In genomic region chr4:95729596-95729995, GRCh38 we compare ENCODE assay signal across 19 cellular contexts.
"Had no signal": no experiment of that assay in that cellular context is flagged by ENCODE, and none has a peak within 500 bp of the region (broad histone marks: within the 10 kb centered on the region; RNA-seq: fewer than 3 reads in every experiment).

No MANE protein-coding gene starts in this region.

- DNase-seq: activated CD4-positive, CD25-positive, alpha-beta regulatory T cell treated with anti-CD3 and anti-CD28 coated beads, Interleukin-2, amount 50 U/mL, for 72 hours; activated CD8-positive, alpha-beta memory T cell treated with anti-CD3 and anti-CD28 coated beads for 24 hours; activated CD8-positive, alpha-beta memory T cell treated with anti-CD3 and anti-CD28 coated beads, Interleukin-2, amount 50 U/mL, for 48 hours; activated effector memory CD4-positive, alpha-beta T cell treated with Interleukin-2 at 50 U/mL for 16 hours; activated T-cell treated with anti-CD3 and anti-CD28 coated beads, Interleukin-2, amount 50 U/mL, for 48 hours; adrenal gland; dermis blood vessel endothelial cell; effector memory CD4-positive, alpha-beta T cell; esophagus squamous epithelium; kidney; left lung; nephron progenitor cell; stimulated activated CD8-positive, alpha-beta memory T cell treated with anti-CD3 and anti-CD28 coated beads, Interleukin-4, amount 100 ng/mL, for 48 hours; stimulated activated naive CD4-positive, alpha-beta T cell; thyroid gland had no signal

- H3K36me3 ChIP-seq: adrenal gland, esophagus squamous epithelium, left lung, thyroid gland had no signal

- H3K4me1 Mint-ChIP-seq: activated naive CD4-positive, alpha-beta T cell treated with anti-CD3 and anti-CD28 coated beads, Interleukin-2, amount 50 U/mL, for 24 hours had no signal

- H3K27me3 ChIP-seq: adrenal gland, esophagus squamous epithelium, left lung, thyroid gland had no signal

- H3K9me3 Mint-ChIP-seq: activated naive CD4-positive, alpha-beta T cell treated with anti-CD3 and anti-CD28 coated beads, Interleukin-2, amount 50 U/mL, for 24 hours; nephron progenitor cell had no signal

- ATAC-seq: left lung had no signal

- H3K27me3 Mint-ChIP-seq: activated naive CD4-positive, alpha-beta T cell treated with anti-CD3 and anti-CD28 coated beads, Interleukin-2, amount 50 U/mL, for 24 hours had no signal

- H3K4me3 Mint-ChIP-seq: activated naive CD4-positive, alpha-beta T cell treated with anti-CD3 and anti-CD28 coated beads, Interleukin-2, amount 50 U/mL, for 24 hours; nephron progenitor cell had no signal

- H3K27ac ChIP-seq: adrenal gland, esophagus squamous epithelium, left lung, thyroid gland had no signal

- H3K9me3 ChIP-seq: adrenal gland, thyroid gland had no signal

- FAIRE-seq: astrocyte, bronchial epithelial cell, kidney, urothelium cell line had no signal

- H3K4me3 ChIP-seq: adrenal gland, esophagus squamous epithelium, left lung, thyroid gland had no signal

- H3K27ac Mint-ChIP-seq: activated naive CD4-positive, alpha-beta T cell treated with anti-CD3 and anti-CD28 coated beads, Interleukin-2, amount 50 U/mL, for 24 hours; nephron progenitor cell had no signal

- H3K4me1 ChIP-seq: esophagus squamous epithelium, left lung had no signal

- H3K36me3 Mint-ChIP-seq: activated naive CD4-positive, alpha-beta T cell treated with anti-CD3 and anti-CD28 coated beads, Interleukin-2, amount 50 U/mL, for 24 hours had no signal
